Comparison of ENCODE assay signal across 12 cellular contexts in genomic region chr5:103207653-103208052, GRCh38. TPM values are rescaled to one million over a fixed set of nuclear protein-coding genes. Genes with fewer than 3 reads are reported as not detected.
A peak's percentile ranks its signal among the peaks of the same experiment; 100 is the strongest.
DNase-seq lines count a peak whose midpoint lies in the region; ATAC-seq and TF ChIP-seq lines count a peak whose summit lies in the region.
"Had no signal": no experiment of that assay in that cellular context is flagged by ENCODE, and none has a peak within 500 bp of the region (broad histone marks: within the 10 kb centered on the region; RNA-seq: fewer than 3 reads in every experiment).

No MANE protein-coding gene starts in this region.

- no peak for TF ChIP-seq CTCF in CD14-positive monocyte (IDR thresholded peaks at IDR 0.05)
- TF ChIP-seq CTCF in fibroblast of villous mesenchyme (IDR thresholded peaks at IDR 0.05; ENCODE audit: insufficient read depth, low read depth, low read length), result no peak
- TF ChIP-seq CTCF in ascending aorta (IDR thresholded peaks at IDR 0.05), result no peak

- H3K27me3 Mint-ChIP-seq in CD14-positive monocyte (ENCODE audit: low read depth in 3 of 3), result no peaks in the 10 kb centered on the region
- H3K27me3 Mint-ChIP-seq in activated T-helper 1 cell treated with anti-CD3 and anti-CD28 coated beads, Interleukin-12 subunit alpha, Interleukin-12 subunit beta, Interleukin-2, Interleukin-4 antibody, amounts not matched to agents 30 ng/mL and 10 ng/mL and 1 ng/mL, durations not matched to agents 14 hours and 24 hours and 36 hours (ENCODE audit: insufficient read depth), result no peaks in the 10 kb centered on the region

- no peak overlapping the region for H3K4me3 Mint-ChIP-seq in CD14-positive monocyte
- H3K4me3 Mint-ChIP-seq in activated T-helper 1 cell treated with anti-CD3 and anti-CD28 coated beads, Interleukin-12 subunit alpha, Interleukin-12 subunit beta, Interleukin-2, Interleukin-4 antibody, amounts not matched to agents 30 ng/mL and 10 ng/mL and 1 ng/mL, durations not matched to agents 14 hours and 24 hours and 36 hours, result no peak overlapping the region

- H3K9me3 Mint-ChIP-seq in CD14-positive monocyte, result no peaks in the 10 kb centered on the region
- peaks cover 4% of the 10 kb centered on the region for H3K9me3 Mint-ChIP-seq in activated T-helper 1 cell treated with anti-CD3 and anti-CD28 coated beads, Interleukin-12 subunit alpha, Interleukin-12 subunit beta, Interleukin-2, Interleukin-4 antibody, amounts not matched to agents 30 ng/mL and 10 ng/mL and 1 ng/mL, durations not matched to agents 14 hours and 24 hours and 36 hours

- no peaks in the 10 kb centered on the region for H3K27me3 ChIP-seq in ascending aorta

- ATAC-seq in HG03457 (IDR thresholded peaks at IDR 0.05; ENCODE audit: unreplicated experiment) (no peak), HG02759 (IDR thresholded peaks at IDR 0.05; ENCODE audit: unreplicated experiment) (no peak)
- ATAC-seq: HepG2 had no signal

- H3K36me3 Mint-ChIP-seq in CD14-positive monocyte, result peaks cover 32 to 49% of the 10 kb centered on the region in 2 donors
- peaks cover 24% of the 10 kb centered on the region for H3K36me3 Mint-ChIP-seq in activated T-helper 1 cell treated with anti-CD3 and anti-CD28 coated beads, Interleukin-12 subunit alpha, Interleukin-12 subunit beta, Interleukin-2, Interleukin-4 antibody, amounts not matched to agents 30 ng/mL and 10 ng/mL and 1 ng/mL, durations not matched to agents 14 hours and 24 hours and 36 hours (ENCODE audit: low read depth)

- H3K4me1 Mint-ChIP-seq in CD14-positive monocyte, result peaks cover 20% of the 10 kb centered on the region
- H3K4me1 Mint-ChIP-seq in activated T-helper 1 cell treated with anti-CD3 and anti-CD28 coated beads, Interleukin-12 subunit alpha, Interleukin-12 subunit beta, Interleukin-2, Interleukin-4 antibody, amounts not matched to agents 30 ng/mL and 10 ng/mL and 1 ng/mL, durations not matched to agents 14 hours and 24 hours and 36 hours (ENCODE audit: low read depth), result peaks cover 38% of the 10 kb centered on the region

- H3K27ac ChIP-seq in ascending aorta, result no peak overlapping the region

- H3K9me3 ChIP-seq in ascending aorta, result no peaks in the 10 kb centered on the region

- peaks cover 9 to 21% of the 10 kb centered on the region in 2 donors for H3K36me3 ChIP-seq in ascending aorta

- H3K4me1 ChIP-seq in ascending aorta, result no peaks in the 10 kb centered on the region

- H3K27ac Mint-ChIP-seq in CD14-positive monocyte, result peak overlapping the region in 5 of 7 donors; percentile 23 to 75 (median 37)
- H3K27ac Mint-ChIP-seq in activated T-helper 1 cell treated with anti-CD3 and anti-CD28 coated beads, Interleukin-12 subunit alpha, Interleukin-12 subunit beta, Interleukin-2, Interleukin-4 antibody, amounts not matched to agents 30 ng/mL and 10 ng/mL and 1 ng/mL, durations not matched to agents 14 hours and 24 hours and 36 hours, result peak overlapping the region; percentile 75

- H3K4me3 ChIP-seq in fibroblast of villous mesenchyme (ENCODE audit: low read depth, low read length) (no peak overlapping the region), ascending aorta (no peak overlapping the region)

- intact Hi-C loops in CD14-positive monocyte (cut with micrococcal nuclease) (no loop called here), ascending aorta (cut with DNase I) (no loop called here)
- intact Hi-C loops in activated T-helper 1 cell treated with anti-CD3 and anti-CD28 coated beads, Interleukin-12 subunit alpha, Interleukin-12 subunit beta, Interleukin-2, Interleukin-4 antibody, amounts not matched to agents 30 ng/mL and 10 ng/mL and 1 ng/mL, durations not matched to agents 14 hours and 24 hours and 36 hours (cut with micrococcal nuclease), result loop anchor here (1.0 kb wide), 1 partner anchor 10 kb away; no protein-coding TSS in a partner anchor

- no peak for DNase-seq in CD14-positive monocyte (ENCODE audit: low spot score)
- peak; percentile 26 for DNase-seq in HT1080 (ENCODE audit: low read depth)
- no peak for DNase-seq in activated T-helper 1 cell treated with anti-CD3 and anti-CD28 coated beads, Interleukin-12 subunit alpha, Interleukin-12 subunit beta, Interleukin-2, Interleukin-4 antibody, amounts not matched to agents 30 ng/mL and 10 ng/mL and 1 ng/mL, durations not matched to agents 14 hours and 24 hours and 36 hours (ENCODE audit: low spot score)
- peak; percentile 22 for DNase-seq in fibroblast of villous mesenchyme (ENCODE audit: low read depth)
- DNase-seq in NCI-H226, result no peak
- no peak for DNase-seq in ascending aorta (ENCODE audit: low spot score in 2 of 2)
- DNase-seq: DMS79 treated with DMSO at 0.1 percent for 48 hours, NCI-H1417 treated with DMSO at 0.1 percent for 48 hours, T1000 had no signal

RNA-seq across cellular contexts. Expression of gene MACIR, which starts 50.9 kb away (rescaled TPM):
- polyA plus RNA-seq in CD14-positive monocyte, result 1 to 10 TPM; 1.9 TPM
- 20.2 and 26.7 TPM in 2 replicates for total RNA-seq in HT1080 (2014; rRNA removed; shearing (Covaris generic))
- polyA plus RNA-seq in HT1080 (2015; cell fraction: cytosol; rRNA removed), result 27.0 and 28.8 TPM in 2 replicates
- polyA plus RNA-seq in HT1080 (2015; cell fraction: nucleus; rRNA removed), result 21.1 and 21.6 TPM in 2 replicates
- total RNA-seq in activated T-helper 1 cell treated with anti-CD3 and anti-CD28 coated beads, Interleukin-12 subunit alpha, Interleukin-12 subunit beta, Interleukin-2, Interleukin-4 antibody, amounts not matched to agents 30 ng/mL and 10 ng/mL and 1 ng/mL, durations not matched to agents 14 hours and 24 hours and 36 hours, result 11.9 and 12.3 TPM in 2 replicates
- total RNA-seq in fibroblast of villous mesenchyme (12.9 and 31.5 TPM in 2 replicates), ascending aorta (0.53 TPM)

Comparison
In these comparisons a context has a peak if more than half of its experiments do, and no peak if none do; other contexts are left out.
1. DNase-seq: peak in HT1080 (single experiment) and fibroblast of villous mesenchyme (single experiment); none in CD14-positive monocyte (single experiment), activated T-helper 1 cell treated with anti-CD3 and anti-CD28 coated beads, Interleukin-12 subunit alpha, Interleukin-12 subunit beta, Interleukin-2, Interleukin-4 antibody, amounts not matched to agents 30 ng/mL and 10 ng/mL and 1 ng/mL, durations not matched to agents 14 hours and 24 hours and 36 hours (single experiment), NCI-H226 (single experiment) and ascending aorta (0 of 2).